In genomic region chr7:16563281-16564022, GRCh38 we compare ENCODE assay signal across 9 cellular contexts. TPM values are rescaled to one million over a fixed set of nuclear protein-coding genes. Genes with fewer than 3 reads are reported as not detected.
DNase-seq lines count a peak whose midpoint lies in the region; ATAC-seq, FAIRE-seq and TF ChIP-seq lines count a peak whose summit lies in the region.
"Had no signal": no experiment of that assay in that cellular context is flagged by ENCODE, and none has a peak within 500 bp of the region (broad histone marks: within the 10 kb centered on the region; RNA-seq: fewer than 3 reads in every experiment).

No MANE protein-coding gene starts in this region.

- H3K4me1 Mint-ChIP-seq in CD14-positive monocyte = peaks cover 9% of the 10 kb centered on the region

- TF ChIP-seq POLR2A in GM12878 (IDR thresholded peaks at IDR 0.05; ENCODE audit: low read depth, low read length) (no peak), tibial nerve (IDR thresholded peaks at IDR 0.05) (no peak), prostate gland (IDR thresholded peaks at IDR 0.05) (no peak), stomach (IDR thresholded peaks at IDR 0.05) (no peak)

- H3K79me2 ChIP-seq in GM12878 (ENCODE audit: control insufficient read depth, insufficient read depth, low read length) = no peaks in the 10 kb centered on the region

- no TSS peak for BruUV-seq in GM12878 (replicated peaks; lab: Mats Ljungman, UMichigan)

- H3K36me3 ChIP-seq in GM12878 (ENCODE audit: control insufficient read depth in 2 of 2, insufficient read depth in 2 of 2, low read length in 1 of 2) (no peaks in the 10 kb centered on the region), tibial nerve (no peaks in the 10 kb centered on the region), prostate gland (no peaks in the 10 kb centered on the region), stomach (no peaks in the 10 kb centered on the region)

- peak; percentile 80 for ATAC-seq in GM19463 (IDR thresholded peaks at IDR 0.05; ENCODE audit: unreplicated experiment)
- peak; percentile 86 for ATAC-seq in HG03432 (IDR thresholded peaks at IDR 0.05; ENCODE audit: unreplicated experiment)
- peak; percentile 92 for ATAC-seq in GM12878
- ATAC-seq in omental fat pad (ENCODE audit: low FRiP score) = no peak

- peak overlapping the region; percentile 73 to 92 for H3K4me3 Mint-ChIP-seq in CD14-positive monocyte

- H3K9ac ChIP-seq in GM12878 (ENCODE audit: control insufficient read depth, insufficient read depth, low read length) = no peak overlapping the region

- SMC1A ChIA-PET in GM12878 (lab: Charles Lee; ENCODE audit: uncharacterized antibody, unreplicated experiment) = interaction anchor here (2.0 kb wide), 1 partner anchor 130 kb away, joined by 12 read pairs; no protein-coding TSS in a partner anchor

- no peak for FAIRE-seq in GM12878 (lab: Jason Lieb, UNC)

- no peak overlapping the region; the same call in 1 of the 2 replicates for H2AFZ ChIP-seq in GM12878 (ENCODE audit: control insufficient read depth, low read depth, low read length)

- H3K27me3 ChIP-seq in GM12878 (replicated peaks in 1 of 2; ENCODE audit: control insufficient read depth in 2 of 2, insufficient read depth in 2 of 2, low read length in 1 of 2) = no peaks in the 10 kb centered on the region; a peak in 1 of 4 replicates
- H3K27me3 ChIP-seq in tibial nerve = no peaks in the 10 kb centered on the region
- H3K27me3 ChIP-seq in prostate gland (replicated peaks; ENCODE audit: insufficient read depth) = no peaks in the 10 kb centered on the region
- H3K27me3 ChIP-seq in stomach = no peaks in the 10 kb centered on the region

- POLR2A ChIA-PET in GM12878 (lab: Charles Lee) = no interaction called here

- H3K27ac Mint-ChIP-seq in CD14-positive monocyte = peak overlapping the region in 2 of 7 donors; percentile 69 to 77

- DNase-seq in CD14-positive monocyte (ENCODE audit: low spot score) (no peak), GM12878 (ENCODE audit: low read depth, low spot score) (no peak), tibial nerve (ENCODE audit: low spot score in 2 of 2) (no peak), omental fat pad (ENCODE audit: low spot score) (no peak), prostate gland (ENCODE audit: low spot score) (no peak), stomach (no peak)
- DNase-seq: NCI-H1436 treated with DMSO at 0.1 percent for 48 hours had no signal

- no peaks in the 10 kb centered on the region for H3K36me3 Mint-ChIP-seq in CD14-positive monocyte

- H3K4me1 ChIP-seq in GM12878 (ENCODE audit: control insufficient read depth, insufficient read depth, low read length) (no peaks in the 10 kb centered on the region), tibial nerve (no peaks in the 10 kb centered on the region), prostate gland (replicated peaks) (no peaks in the 10 kb centered on the region), stomach (peaks cover 0 to 20% (median 0%) of the 10 kb centered on the region in 4 donors)

- CTCF ChIA-PET in GM12878 (lab: Yijun Ruan, JAX) = interaction anchor here (1.7 to 4.8 kb wide), 4 partner anchors 12 to 486 kb away, joined by 5 to 81 read pairs (median 46); no protein-coding TSS in a partner anchor

- no peaks in the 10 kb centered on the region for H3K9me3 Mint-ChIP-seq in CD14-positive monocyte

- TF ChIP-seq CTCF in CD14-positive monocyte (IDR thresholded peaks at IDR 0.05) (no peak), GM12878 (IDR thresholded peaks at IDR 0.05 in 2 of 3, conservative IDR thresholded peaks at IDR 0.05 in 1 of 3; ENCODE audit: control insufficient read depth in 2 of 3, extremely low read depth in 1 of 3, insufficient read depth in 1 of 3, low read depth in 3 of 3, low read length in 3 of 3) (no peak), tibial nerve (IDR thresholded peaks at IDR 0.05) (no peak), omental fat pad (IDR thresholded peaks at IDR 0.05) (no peak), prostate gland (IDR thresholded peaks at IDR 0.05) (no peak), stomach (IDR thresholded peaks at IDR 0.05) (no peak)

- H3K4me3 ChIP-seq in GM12878 (no peak overlapping the region), tibial nerve (peak overlapping the region in 1 of 4 donors; percentile 7), prostate gland (no peak overlapping the region), stomach (no peak overlapping the region)

- peaks cover 0 to 7% (median 1%) of the 10 kb centered on the region in 3 donors for H3K27me3 Mint-ChIP-seq in CD14-positive monocyte (ENCODE audit: low read depth in 3 of 3)

- no peak overlapping the region for H3K4me2 ChIP-seq in GM12878 (ENCODE audit: control insufficient read depth, insufficient read depth)

- H3K9me3 ChIP-seq in GM12878 (replicated peaks; ENCODE audit: control insufficient read depth, insufficient read depth, low read length) (no peaks in the 10 kb centered on the region), tibial nerve (no peaks in the 10 kb centered on the region), prostate gland (no peaks in the 10 kb centered on the region), stomach (no peaks in the 10 kb centered on the region)

- H3K27ac ChIP-seq in GM12878 (ENCODE audit: control insufficient read depth, insufficient read depth) (no peak overlapping the region), tibial nerve (no peak overlapping the region), prostate gland (no peak overlapping the region), stomach (no peak overlapping the region)

- no peak for TF ChIP-seq RAD21 in GM12878 (IDR thresholded peaks at IDR 0.05; ENCODE audit: insufficient read depth, low read depth, low read length)

- RAD21 ChIA-PET in GM12878 (lab: Charles Lee; ENCODE audit: unreplicated experiment) = interaction anchor here (1.7 kb wide), 1 partner anchor 485 kb away, joined by 23 read pairs; no protein-coding TSS in a partner anchor

- in situ Hi-C loops in GM12878 (cut with MboI) = loop anchor here (25.0 kb wide), 1 partner anchor 1251 kb away; no protein-coding TSS in a partner anchor

- H4K20me1 ChIP-seq in GM12878 (ENCODE audit: control insufficient read depth, insufficient read depth) = no peaks in the 10 kb centered on the region

- intact Hi-C loops in CD14-positive monocyte (cut with micrococcal nuclease) = no loop called here
- intact Hi-C loops in GM12878 (cut with micrococcal nuclease; ENCODE audit: unreplicated experiment) = loop anchor here (2.0 kb wide), 1 partner anchor 131 kb away; no protein-coding TSS in a partner anchor
- intact Hi-C loops in prostate gland (cut with DNase I) = loop anchor here (2.0 to 10.0 kb wide), 2 partner anchors 129 to 485 kb away; no protein-coding TSS in a partner anchor
- intact Hi-C loops in stomach (cut with DNase I; ENCODE audit: low total_unique reads) = no loop called here

- 6% methylated on average over 5 of the region's 5 CpGs for WGBS in GM12878 (ENCODE audit: insufficient coverage, insufficient replicate concordance, low lambda C conversion rate, missing lambda C conversion rate)
- 85 to 94% methylated on average over 5 of the region's 5 CpGs for WGBS in tibial nerve, 2 donors
- WGBS in prostate gland = 84% methylated on average over 5 of the region's 5 CpGs
- 49 to 69% (median 59%) methylated on average over 5 of the region's 5 CpGs for WGBS in stomach, 5 donors

- no peak for TF ChIP-seq EP300 in GM12878 (IDR thresholded peaks at IDR 0.05; ENCODE audit: borderline replicate concordance in 1 of 2, control insufficient read depth in 1 of 2, low read depth in 2 of 2, low read length in 2 of 2)
- TF ChIP-seq EP300 in tibial nerve (IDR thresholded peaks at IDR 0.05) = no peak
- TF ChIP-seq EP300 in stomach (IDR thresholded peaks at IDR 0.05) = no peak

TF ChIP-seq in GM12878, 131 proteins besides CTCF, POLR2A, EP300 and RAD21 (continues in another document):
- TF ChIP-seq ZNF274 (IDR thresholded peaks at IDR 0.05; ENCODE audit: insufficient read depth, insufficient read length) (no peak), STAT3 (IDR thresholded peaks at IDR 0.05; ENCODE audit: low read depth, low read length) (no peak), SRF (IDR thresholded peaks at IDR 0.05; ENCODE audit: low read depth in 2 of 2, low read length in 2 of 2) (no peak), ETV6 (conservative IDR thresholded peaks at IDR 0.05 in 1 of 2, IDR thresholded peaks at IDR 0.05 in 1 of 2; ENCODE audit: borderline replicate concordance in 1 of 2, low read depth in 1 of 2) (no peak), ZSCAN29 (IDR thresholded peaks at IDR 0.05) (no peak), TCF12 (IDR thresholded peaks at IDR 0.05; ENCODE audit: low read depth, low read length) (no peak), HDGF (IDR thresholded peaks at IDR 0.05) (no peak), MTA2 (IDR thresholded peaks at IDR 0.05; ENCODE audit: low read depth) (no peak), RELA (IDR thresholded peaks at IDR 0.05; ENCODE audit: borderline replicate concordance, partially characterized antibody) (no peak), TBL1XR1 (IDR thresholded peaks at IDR 0.05; ENCODE audit: low read depth, low read length) (no peak), EZH2 (IDR thresholded peaks at IDR 0.05; ENCODE audit: borderline replicate concordance, control insufficient read depth, low read depth, low read length) (no peak), JUNB (IDR thresholded peaks at IDR 0.05) (no peak), BMI1 (IDR thresholded peaks at IDR 0.05; ENCODE audit: borderline replicate concordance) (no peak), SPI1 (IDR thresholded peaks at IDR 0.05; ENCODE audit: borderline replicate concordance, insufficient read depth, low read depth, low read length) (no peak), PAX5 (IDR thresholded peaks at IDR 0.05; ENCODE audit: borderline replicate concordance, low read depth, low read length) (no peak)

RNA-seq across cellular contexts. Expression of gene LRRC72, which starts 36.8 kb away (rescaled TPM):
- polyA plus RNA-seq in CD14-positive monocyte (not detected), GM12878 (2011; rRNA removed) (not detected in 2 replicates), GM12878 (2014; fragmentation: Illumina TruSeq; extraction: Trizol) (not detected in 2 replicates), GM12878 (2014; fragmentation: Nextera tagmentation; extraction: Ambion mirVana) (not detected), GM12878 (2014; rRNA removed) (not detected in 2 replicates), GM12878 (2016; fragmentation: Nextera tagmentation; extraction: Ambion mirVana) (not detected), stomach (not detected)
- total RNA-seq in GM12878 (2013; cell fraction: nucleolus; rRNA removed) = not detected in 2 replicates
- total RNA-seq in GM12878 (2014; rRNA removed) (not detected in 2 replicates), GM12878 (2014; rRNA removed; fragmentation: Illumina TruSeq; extraction: Trizol) (not detected in 2 replicates), GM12878 (2021) (not detected in 2 replicates), tibial nerve (not detected), omental fat pad (not detected), prostate gland (not detected), stomach (not detected)
- polyA plus RNA-seq in GM12878 (2011; ENCODE audit: low read depth) = not detected
- polyA plus RNA-seq in GM12878 (2011; cell fraction: cytosol; rRNA removed) = not detected in 2 replicates
- polyA plus RNA-seq in GM12878 (2011; cell fraction: nucleus; rRNA removed) = not detected in 2 replicates
- polyA plus RNA-seq in GM12878 (2012) = not detected in 2 replicates
- polyA minus RNA-seq in GM12878 (2011; rRNA and poly(A)+ RNA removed) = not detected in 2 replicates
- polyA minus RNA-seq in GM12878 (2011; cell fraction: cytosol; rRNA and poly(A)+ RNA removed) = not detected in 2 replicates
- not detected in 2 replicates for polyA minus RNA-seq in GM12878 (2011; cell fraction: nucleus; rRNA and poly(A)+ RNA removed)

Comparison
In these comparisons a context has a peak if more than half of its experiments do, and no peak if none do; other contexts are left out.
1. intact Hi-C loops: an anchor here in GM12878 (2.0 kb wide) and prostate gland (2.0 to 10.0 kb wide); none called in CD14-positive monocyte and stomach.